22 cellular contexts compared by ENCODE assay signal in the genomic region with DNA sequence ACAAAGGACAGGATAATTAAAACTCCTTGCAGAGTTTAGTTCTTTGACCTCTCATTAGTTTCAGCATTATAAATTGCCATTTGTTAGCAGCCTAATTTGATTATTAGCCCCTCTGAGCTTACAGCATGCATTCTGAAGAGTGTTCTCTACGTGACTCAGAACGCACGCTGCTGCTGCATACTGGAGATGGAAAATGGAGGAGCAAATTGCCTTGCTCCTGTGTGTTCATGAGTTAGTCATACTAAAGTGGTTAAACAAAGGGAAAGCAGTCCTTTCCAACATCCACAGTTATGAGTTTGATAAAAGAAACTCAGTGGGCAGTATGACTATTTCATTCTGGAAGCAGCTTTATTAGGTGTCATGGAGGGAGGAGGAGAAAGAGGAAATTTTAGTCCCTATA.
DNase-seq lines count a peak whose midpoint lies in the region; ATAC-seq and TF ChIP-seq lines count a peak whose summit lies in the region.
"Had no signal": no experiment of that assay in that cellular context is flagged by ENCODE, and none has a peak within 500 bp of the region (broad histone marks: within the 10 kb centered on the region; RNA-seq: fewer than 3 reads in every experiment).

No MANE protein-coding gene starts in this region.

- no peaks in the 10 kb centered on the region for H3K9me3 ChIP-seq in PC-9 (ENCODE audit: insufficient read depth, low read depth)
- H3K9me3 ChIP-seq: BE2C had no signal

- no peaks in the 10 kb centered on the region for H4K20me1 ChIP-seq in PC-9 (ENCODE audit: insufficient read depth)

- H3K36me3 ChIP-seq in PC-9 (ENCODE audit: low read depth): no peaks in the 10 kb centered on the region
- H3K36me3 ChIP-seq: BE2C had no signal

- no peaks in the 10 kb centered on the region for H3K9me2 ChIP-seq in PC-9 (ENCODE audit: insufficient read depth)

- 0 out of 2 replicates have a peak overlapping the region, but pooled peaks have one; percentile 13 for H3K4me2 ChIP-seq in PC-9

- DNase-seq in GM04503 (ENCODE audit: low read depth) (peak; percentile 5), PC-9 (no peak), fibroblast of mammary gland (ENCODE audit: low read depth) (peak; percentile 24), NCI-H2029 (lab: John Stamatoyannopoulos, UW) (no peak), HK-2 (ENCODE audit: unreplicated experiment) (no peak)
- DNase-seq: activated CD4-positive, alpha-beta T cell treated with anti-CD3 and anti-CD28 coated beads for 36 hours; activated naive CD4-positive, alpha-beta T cell treated with anti-CD3 and anti-CD28 coated beads, Interleukin-2, amount 50 U/mL, for 16 hours; anterior cingulate cortex; BE2C; COR-L47; H9; hypothalamus; KBM-7; NCI-H1694 treated with DMSO at 0.1 percent for 48 hours; NCI-H748 treated with DMSO at 0.1 percent for 48 hours; SHP77; stimulated activated CD4-positive, alpha-beta T cell treated with anti-CD3 and anti-CD28 coated beads, Interleukin-4, amount 100 ng/mL, for 1 hour; stimulated activated naive CD4-positive, alpha-beta T cell; T-helper 1 cell had no signal

- H3K4me3 ChIP-seq in PC-9 (no peak overlapping the region), fibroblast of mammary gland (ENCODE audit: control insufficient read depth, low read depth, low read length) (no peak overlapping the region)

- H2AFZ ChIP-seq in PC-9: no peak overlapping the region

- no peak for ATAC-seq in GM21619 (IDR thresholded peaks at IDR 0.05; ENCODE audit: unreplicated experiment)
- no peak for ATAC-seq in HG03025 (IDR thresholded peaks at IDR 0.05; ENCODE audit: low FRiP score, unreplicated experiment)
- ATAC-seq: activated CD4-positive, alpha-beta T cell treated with anti-CD3 and anti-CD28 coated beads for 36 hours; foreskin keratinocyte had no signal

- POLR2A ChIA-PET in PC-9 (lab: Charles Lee; ENCODE audit: unreplicated experiment): no interaction called here

- no TSS peak for BruUV-seq in PC-9 (replicated peaks; lab: Mats Ljungman, UMichigan)

- no peaks in the 10 kb centered on the region for H3K27me3 ChIP-seq in PC-9 (ENCODE audit: insufficient read depth, low read depth)
- H3K27me3 ChIP-seq: BE2C, foreskin keratinocyte had no signal

- H3K4me1 ChIP-seq in PC-9 (replicated peaks; ENCODE audit: insufficient read depth): no peaks in the 10 kb centered on the region
- H3K4me1 ChIP-seq: BE2C, foreskin keratinocyte had no signal

- intact Hi-C loops in PC-9 (cut with micrococcal nuclease; ENCODE audit: unreplicated experiment): no loop called here

- CTCF ChIA-PET in PC-9 (lab: Charles Lee): no interaction called here

- H3K27ac ChIP-seq in PC-9: no peak overlapping the region
- H3K27ac ChIP-seq: foreskin keratinocyte had no signal

- TF ChIP-seq CTCF in PC-9 (conservative IDR thresholded peaks at IDR 0.05): no peak
- no peak for TF ChIP-seq CTCF in fibroblast of mammary gland (conservative IDR thresholded peaks at IDR 0.05; ENCODE audit: control insufficient read depth, insufficient read depth, low read depth, low read length)

- no peaks in the 10 kb centered on the region for H3F3A ChIP-seq in PC-9 (ENCODE audit: insufficient read depth, low read depth)

- H3K79me2 ChIP-seq in PC-9 (ENCODE audit: low read depth): no peaks in the 10 kb centered on the region

Comparison
In these comparisons a context has a peak if more than half of its experiments do, and no peak if none do; other contexts are left out.
1. DNase-seq: peak in GM04503 (single experiment) and fibroblast of mammary gland (single experiment); none in PC-9 (0 of 2), NCI-H2029 (single experiment) and HK-2 (single experiment).